1 cellular context compared by ENCODE assay signal in genomic region chr12:109573029-109573913, GRCh38.
TF ChIP-seq lines count a peak whose summit lies in the region.

TSS of gene MMAB (minus strand) at chr12:109573504. CDS start at chr12:109573480, 24 bp downstream.
TSS of gene MVK (plus strand) at chr12:109573794. CDS start at chr12:109574823, 1,029 bp downstream.

TF ChIP-seq in GM12878, 131 proteins besides CTCF, POLR2A, EP300 and RAD21 (continued from another document and continues in another):
- no peak for TF ChIP-seq ZBTB4 (CRISPR knock-in tag; IDR thresholded peaks at IDR 0.05)
- peak; percentile 96 for TF ChIP-seq ATF7 (IDR thresholded peaks at IDR 0.05; ENCODE audit: low read depth)
- TF ChIP-seq TCF3 (IDR thresholded peaks at IDR 0.05; ENCODE audit: borderline replicate concordance, insufficient read depth, low read depth, low read length): peak; percentile 84
- TF ChIP-seq, protein P1, sequence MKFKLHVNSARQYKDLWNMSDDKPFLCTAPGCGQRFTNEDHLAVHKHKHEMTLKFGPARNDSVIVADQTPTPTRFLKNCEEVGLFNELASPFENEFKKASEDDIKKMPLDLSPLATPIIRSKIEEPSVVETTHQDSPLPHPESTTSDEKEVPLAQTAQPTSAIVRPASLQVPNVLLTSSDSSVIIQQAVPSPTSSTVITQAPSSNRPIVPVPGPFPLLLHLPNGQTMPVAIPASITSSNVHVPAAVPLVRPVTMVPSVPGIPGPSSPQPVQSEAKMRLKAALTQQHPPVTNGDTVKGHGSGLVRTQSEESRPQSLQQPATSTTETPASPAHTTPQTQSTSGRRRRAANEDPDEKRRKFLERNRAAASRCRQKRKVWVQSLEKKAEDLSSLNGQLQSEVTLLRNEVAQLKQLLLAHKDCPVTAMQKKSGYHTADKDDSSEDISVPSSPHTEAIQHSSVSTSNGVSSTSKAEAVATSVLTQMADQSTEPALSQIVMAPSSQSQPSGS (IDR thresholded peaks at IDR 0.05; ENCODE audit: low read length): peak; percentile 63; the same call in 1 of the 2 replicates
- TF ChIP-seq ZNF687 (IDR thresholded peaks at IDR 0.05): peak; percentile 79
- peak; percentile 99 for TF ChIP-seq NBN (IDR thresholded peaks at IDR 0.05)
- no peak for TF ChIP-seq PAX8 (IDR thresholded peaks at IDR 0.05)
- no peak for TF ChIP-seq RBBP5 (conservative IDR thresholded peaks at IDR 0.05)
- TF ChIP-seq, protein P2, sequence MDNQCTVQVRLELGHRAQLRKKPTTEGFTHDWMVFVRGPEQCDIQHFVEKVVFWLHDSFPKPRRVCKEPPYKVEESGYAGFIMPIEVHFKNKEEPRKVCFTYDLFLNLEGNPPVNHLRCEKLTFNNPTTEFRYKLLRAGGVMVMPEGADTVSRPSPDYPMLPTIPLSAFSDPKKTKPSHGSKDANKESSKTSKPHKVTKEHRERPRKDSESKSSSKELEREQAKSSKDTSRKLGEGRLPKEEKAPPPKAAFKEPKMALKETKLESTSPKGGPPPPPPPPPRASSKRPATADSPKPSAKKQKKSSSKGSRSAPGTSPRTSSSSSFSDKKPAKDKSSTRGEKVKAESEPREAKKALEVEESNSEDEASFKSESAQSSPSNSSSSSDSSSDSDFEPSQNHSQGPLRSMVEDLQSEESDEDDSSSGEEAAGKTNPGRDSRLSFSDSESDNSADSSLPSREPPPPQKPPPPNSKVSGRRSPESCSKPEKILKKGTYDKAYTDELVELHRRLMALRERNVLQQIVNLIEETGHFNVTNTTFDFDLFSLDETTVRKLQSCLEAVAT (IDR thresholded peaks at IDR 0.05): peak; percentile 92
- no peak for TF ChIP-seq KLF5 (IDR thresholded peaks at IDR 0.05; ENCODE audit: partially characterized antibody)
- TF ChIP-seq POLR2AphosphoS5 (IDR thresholded peaks at IDR 0.05; ENCODE audit: low read length): peak; percentile 75
- no peak for TF ChIP-seq ZZZ3 (IDR thresholded peaks at IDR 0.05; ENCODE audit: control insufficient read depth, insufficient read length, low read depth)
- TF ChIP-seq ZNF274 (IDR thresholded peaks at IDR 0.05; ENCODE audit: insufficient read depth, insufficient read length): no peak
- TF ChIP-seq PRDM15 (CRISPR knock-in tag; IDR thresholded peaks at IDR 0.05): no peak
- peak; percentile 73; the same call in 2 of the 3 replicates for TF ChIP-seq POU2F2 (IDR thresholded peaks at IDR 0.05; ENCODE audit: borderline replicate concordance, low read depth, low read length)
- peak; percentile 82; the same call in 1 of the 2 replicates for TF ChIP-seq SIN3A (IDR thresholded peaks at IDR 0.05; ENCODE audit: low read depth, low read length)
- no peak for TF ChIP-seq MYB (IDR thresholded peaks at IDR 0.05; ENCODE audit: borderline replicate concordance, low read depth, low read length)
- no peak for TF ChIP-seq ZNF24 (IDR thresholded peaks at IDR 0.05)
- peak; percentile 100 for TF ChIP-seq CREB1 (IDR thresholded peaks at IDR 0.05; ENCODE audit: low read depth)
- TF ChIP-seq BCL11A (IDR thresholded peaks at IDR 0.05; ENCODE audit: low read depth, low read length): no peak
- peak; percentile 69 for TF ChIP-seq RELB (IDR thresholded peaks at IDR 0.05; ENCODE audit: low read depth)
- TF ChIP-seq MEF2B (IDR thresholded peaks at IDR 0.05; ENCODE audit: partially characterized antibody, poor library complexity, severe bottlenecking): peak; percentile 65
- TF ChIP-seq MEF2A (IDR thresholded peaks at IDR 0.05; ENCODE audit: insufficient read depth, low read depth, low read length): no peak
- peak; percentile 73; the same call in 1 of the 2 replicates for TF ChIP-seq SREBF2 (IDR thresholded peaks at IDR 0.05; ENCODE audit: low read length)
- TF ChIP-seq MTA2 (IDR thresholded peaks at IDR 0.05; ENCODE audit: low read depth): peak; percentile 20; the same call in 1 of the 2 replicates
- no peak for TF ChIP-seq SPI1 (IDR thresholded peaks at IDR 0.05; ENCODE audit: borderline replicate concordance, insufficient read depth, low read depth, low read length)
- TF ChIP-seq CUX1 (IDR thresholded peaks at IDR 0.05; ENCODE audit: insufficient replicate concordance, low read depth, low read length): no peak
- peak; percentile 70; the same call in 1 of the 2 replicates for TF ChIP-seq SREBF1 (IDR thresholded peaks at IDR 0.05; ENCODE audit: low read length)
- no peak for TF ChIP-seq TARDBP (IDR thresholded peaks at IDR 0.05; ENCODE audit: borderline replicate concordance)
- TF ChIP-seq IRF5 (IDR thresholded peaks at IDR 0.05; ENCODE audit: borderline replicate concordance): no peak
- TF ChIP-seq NFYA (IDR thresholded peaks at IDR 0.05; ENCODE audit: borderline replicate concordance, low read depth, low read length): peak; percentile 7; the same call in 1 of the 2 replicates
- TF ChIP-seq TAF1 (IDR thresholded peaks at IDR 0.05; ENCODE audit: borderline replicate concordance, low read depth, low read length): peak; percentile 45; the same call in 1 of the 2 replicates
